In genomic region chr17:43860077-43860725, GRCh38 we compare ENCODE assay signal across 1 cellular context.
TF ChIP-seq lines count a peak whose summit lies in the region.

No MANE protein-coding gene starts in this region.

TF ChIP-seq in IMR-90, 13 proteins besides CTCF, POLR2A, EP300 and RAD21:
- TF ChIP-seq FOS (IDR thresholded peaks at IDR 0.05; ENCODE audit: low read depth, low read length), result no peak
- TF ChIP-seq RFX5 (IDR thresholded peaks at IDR 0.05; ENCODE audit: low read depth, low read length), result no peak
- TF ChIP-seq CEBPB (IDR thresholded peaks at IDR 0.05; ENCODE audit: low read depth, low read length), result peak; percentile 76
- TF ChIP-seq MAZ (IDR thresholded peaks at IDR 0.05; ENCODE audit: borderline replicate concordance, low read depth, low read length), result no peak
- no peak for TF ChIP-seq BHLHE40 (IDR thresholded peaks at IDR 0.05; ENCODE audit: low read depth, low read length)
- TF ChIP-seq MAFK (IDR thresholded peaks at IDR 0.05; ENCODE audit: low read depth, low read length), result no peak
